ENCODE assay signal across 18 cellular contexts in genomic region chr6:148808786-148809304, GRCh38.
DNase-seq lines count a peak whose midpoint lies in the region; ATAC-seq, FAIRE-seq and TF ChIP-seq lines count a peak whose summit lies in the region.
"Had no signal": no experiment of that assay in that cellular context is flagged by ENCODE, and none has a peak within 500 bp of the region (broad histone marks: within the 10 kb centered on the region; RNA-seq: fewer than 3 reads in every experiment).

No MANE protein-coding gene starts in this region.

- POLR2A ChIA-PET in WTC11 (lab: Charles Lee) = no interaction called here

- no peaks in the 10 kb centered on the region for H3K27me3 ChIP-seq in small intestine (ENCODE audit: control insufficient read depth in 2 of 2, insufficient read depth in 2 of 2, low read length in 2 of 2)

- peak overlapping the region; percentile 43; the same call in 1 of the 2 replicates for H3K27ac Mint-ChIP-seq in WTC11
- no peak overlapping the region for H3K27ac Mint-ChIP-seq in activated T-helper 17 cell treated with anti-CD3 and anti-CD28 coated beads, Interleukin-2, amount 50 U/mL, for 72 hours
- peak overlapping the region; percentile 50 for H3K27ac Mint-ChIP-seq in memory B cell
- peak overlapping the region; percentile 53 for H3K27ac Mint-ChIP-seq in stimulated activated memory B cell treated with anti-CD40 and anti-IgM and Interleukin-4, amounts not matched to agents 10 μg/mL and 1 μg/mL and 100 μg/mL, for 72 hours

- H3K4me3 Mint-ChIP-seq in WTC11 (no peak overlapping the region), memory B cell (no peak overlapping the region)
- H3K4me3 Mint-ChIP-seq in activated T-helper 17 cell treated with anti-CD3 and anti-CD28 coated beads, Interleukin-2, amount 50 U/mL, for 72 hours = no peak overlapping the region
- H3K4me3 Mint-ChIP-seq in stimulated activated memory B cell treated with anti-CD40 and anti-IgM and Interleukin-4, amounts not matched to agents 10 μg/mL and 1 μg/mL and 100 μg/mL, for 72 hours = no peak overlapping the region
- H3K4me3 Mint-ChIP-seq: CD4-positive, alpha-beta memory T cell had no signal

- DNase-seq in WTC11 (ENCODE audit: low spot score) (no peak), memory B cell (ENCODE audit: low spot score in 2 of 2) (no peak), GM12891 (ENCODE audit: insufficient read length, low spot score) (no peak), small intestine (no peak), DMS 273 treated with DMSO at 0.1 percent for 48 hours (lab: John Stamatoyannopoulos, UW) (no peak)
- DNase-seq: C1 segment of cervical spinal cord; Calu3; CD4-positive, alpha-beta memory T cell; COR-L47; DMS153; DND-41; GOT3; H7; HCEC 1CT had no signal

- H3K4me1 Mint-ChIP-seq in WTC11 = peaks cover 50% of the 10 kb centered on the region
- H3K4me1 Mint-ChIP-seq in activated T-helper 17 cell treated with anti-CD3 and anti-CD28 coated beads, Interleukin-2, amount 50 U/mL, for 72 hours = peaks cover 6% of the 10 kb centered on the region
- peaks cover 27% of the 10 kb centered on the region for H3K4me1 Mint-ChIP-seq in memory B cell
- peaks cover 38% of the 10 kb centered on the region for H3K4me1 Mint-ChIP-seq in stimulated activated memory B cell treated with anti-CD40 and anti-IgM and Interleukin-4, amounts not matched to agents 10 μg/mL and 1 μg/mL and 100 μg/mL, for 72 hours

- peaks cover 30% of the 10 kb centered on the region for H3K36me3 Mint-ChIP-seq in WTC11
- no peaks in the 10 kb centered on the region for H3K36me3 Mint-ChIP-seq in activated T-helper 17 cell treated with anti-CD3 and anti-CD28 coated beads, Interleukin-2, amount 50 U/mL, for 72 hours (ENCODE audit: low read depth)
- H3K36me3 Mint-ChIP-seq in memory B cell = peaks cover 5% of the 10 kb centered on the region
- peaks cover 9% of the 10 kb centered on the region for H3K36me3 Mint-ChIP-seq in stimulated activated memory B cell treated with anti-CD40 and anti-IgM and Interleukin-4, amounts not matched to agents 10 μg/mL and 1 μg/mL and 100 μg/mL, for 72 hours

- no peak for FAIRE-seq in GM12891 (lab: Jason Lieb, UNC)
- FAIRE-seq in small intestine (lab: Jason Lieb, UNC) = no peak
- FAIRE-seq: G401.6, GM18507 had no signal

- no peaks in the 10 kb centered on the region for H3K9me3 ChIP-seq in small intestine (ENCODE audit: control insufficient read depth, low read depth)

- CTCF ChIA-PET in WTC11 (lab: Charles Lee) = no interaction called here

- no peak for TF ChIP-seq POLR2A in GM12891 (IDR thresholded peaks at IDR 0.05; ENCODE audit: low read depth, low read length)

- H3K4me3 ChIP-seq in small intestine (ENCODE audit: low read depth in 1 of 2, low read length in 2 of 2) = no peak overlapping the region

- no peaks in the 10 kb centered on the region for H3K4me1 ChIP-seq in small intestine (ENCODE audit: control insufficient read depth in 2 of 2, insufficient read depth in 1 of 2, low read depth in 1 of 2, low read length in 1 of 2)

- no peaks in the 10 kb centered on the region for H3K27me3 Mint-ChIP-seq in WTC11 (ENCODE audit: low read depth)
- no peaks in the 10 kb centered on the region for H3K27me3 Mint-ChIP-seq in activated T-helper 17 cell treated with anti-CD3 and anti-CD28 coated beads, Interleukin-2, amount 50 U/mL, for 72 hours
- H3K27me3 Mint-ChIP-seq in memory B cell = no peaks in the 10 kb centered on the region
- H3K27me3 Mint-ChIP-seq in stimulated activated memory B cell treated with anti-CD40 and anti-IgM and Interleukin-4, amounts not matched to agents 10 μg/mL and 1 μg/mL and 100 μg/mL, for 72 hours = no peaks in the 10 kb centered on the region
- H3K27me3 Mint-ChIP-seq: CD4-positive, alpha-beta memory T cell had no signal

- no peaks in the 10 kb centered on the region for H3K36me3 ChIP-seq in small intestine (ENCODE audit: control insufficient read depth in 2 of 2, insufficient read depth in 2 of 2, low read length in 2 of 2)

- H3K9me3 Mint-ChIP-seq in WTC11 (peaks cover 19% of the 10 kb centered on the region), memory B cell (no peaks in the 10 kb centered on the region)
- H3K9me3 Mint-ChIP-seq in activated T-helper 17 cell treated with anti-CD3 and anti-CD28 coated beads, Interleukin-2, amount 50 U/mL, for 72 hours = no peaks in the 10 kb centered on the region
- H3K9me3 Mint-ChIP-seq in stimulated activated memory B cell treated with anti-CD40 and anti-IgM and Interleukin-4, amounts not matched to agents 10 μg/mL and 1 μg/mL and 100 μg/mL, for 72 hours = no peaks in the 10 kb centered on the region

- H3K27ac ChIP-seq in small intestine (ENCODE audit: low read depth in 1 of 2, low read length in 1 of 2) = no peak overlapping the region

- TF ChIP-seq CTCF in WTC11 (IDR thresholded peaks at IDR 0.05) = no peak

- ATAC-seq in WTC11 (no peak), memory B cell (ENCODE audit: low read depth) (no peak)
- peak; percentile 42 for ATAC-seq in activated T-helper 17 cell treated with anti-CD3 and anti-CD28 coated beads, Interleukin-2, amount 50 U/mL, for 72 hours (replicated peaks)
- peak; percentile 20 for ATAC-seq in stimulated activated memory B cell treated with anti-CD40 and anti-IgM and Interleukin-4, amounts not matched to agents 10 μg/mL and 1 μg/mL and 100 μg/mL, for 72 hours

- WGBS in small intestine, 3 donors = 78 to 85% (median 85%) methylated on average over 5 of the region's 5 CpGs

TF ChIP-seq in WTC11, 78 proteins besides CTCF, POLR2A, EP300 and RAD21:
- no peak for TF ChIP-seq MAX (CRISPR knock-in tag; IDR thresholded peaks at IDR 0.05)
- no peak for TF ChIP-seq CREM (CRISPR knock-in tag; IDR thresholded peaks at IDR 0.05)

TF ChIP-seq in GM12891, 5 proteins besides CTCF, POLR2A, EP300 and RAD21:
- TF ChIP-seq PAX5 (IDR thresholded peaks at IDR 0.05; ENCODE audit: insufficient read depth, low read length, severe bottlenecking) (no peak), POLR2AphosphoS5 (IDR thresholded peaks at IDR 0.05; ENCODE audit: low read depth, low read length) (no peak), SPI1 (IDR thresholded peaks at IDR 0.05; ENCODE audit: low read depth, low read length) (no peak), TAF1 (IDR thresholded peaks at IDR 0.05; ENCODE audit: low read depth, low read length) (no peak), POU2F2 (IDR thresholded peaks at IDR 0.05; ENCODE audit: low read depth, low read length) (no peak)
TF ChIP-seq in GM12891: peak in this region for 0.

Comparison
In these comparisons a context has a peak if more than half of its experiments do, and no peak if none do; other contexts are left out.
1. ATAC-seq: peak in activated T-helper 17 cell treated with anti-CD3 and anti-CD28 coated beads, Interleukin-2, amount 50 U/mL, for 72 hours (single experiment) and stimulated activated memory B cell treated with anti-CD40 and anti-IgM and Interleukin-4, amounts not matched to agents 10 μg/mL and 1 μg/mL and 100 μg/mL, for 72 hours (single experiment); none in WTC11 (single experiment) and memory B cell (single experiment).